ENCODE assay signal across 20 cellular contexts in the genomic region with DNA sequence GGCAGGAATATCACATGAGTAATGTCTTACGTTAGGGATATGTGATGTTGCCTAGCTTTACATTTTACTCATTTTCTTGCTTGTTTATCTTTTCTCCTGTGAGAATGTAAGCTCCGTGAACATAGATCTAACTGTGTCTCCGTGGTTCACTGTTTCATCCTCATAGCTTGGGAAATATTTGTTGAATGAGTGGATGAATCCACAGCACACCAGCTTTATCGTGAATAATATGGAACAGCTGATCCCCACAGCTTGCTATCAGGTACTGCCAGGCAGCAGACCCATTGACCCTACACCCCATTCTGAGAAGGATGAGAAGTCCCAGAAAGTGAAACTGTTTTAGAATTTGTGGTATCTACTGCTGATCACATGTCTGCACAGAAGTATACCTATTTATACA.
A peak's percentile ranks its signal among the peaks of the same experiment; 100 is the strongest.
DNase-seq lines count a peak whose midpoint lies in the region; ATAC-seq and TF ChIP-seq lines count a peak whose summit lies in the region.
"Had no signal": no experiment of that assay in that cellular context is flagged by ENCODE, and none has a peak within 500 bp of the region (broad histone marks: within the 10 kb centered on the region; RNA-seq: fewer than 3 reads in every experiment).

No MANE protein-coding gene starts in this region.

- peak; percentile 96 for DNase-seq in amniotic epithelial cell (ENCODE audit: low read depth)
- DNase-seq in fibroblast of villous mesenchyme (ENCODE audit: low read depth) = peak; percentile 91
- no peak for DNase-seq in NCI-H748 (lab: John Stamatoyannopoulos, UW; ENCODE audit: unreplicated experiment)
- no peak for DNase-seq in H9
- DNase-seq in GM19240 (ENCODE audit: insufficient read length, low spot score) = no peak
- DNase-seq in NOMO-1 (lab: John Stamatoyannopoulos, UW; ENCODE audit: unreplicated experiment in 2 of 2) = no peak
- DNase-seq: ACHN; activated CD8-positive, alpha-beta T cell treated with anti-CD3 and anti-CD28 coated beads, Interleukin-2, amount 10 ng/mL, durations not matched to agents 7 days and 5 days; activated effector memory CD4-positive, alpha-beta T cell treated with anti-CD3 and anti-CD28 coated beads, Interleukin-2, amount 50 U/mL, for 16 hours; NCI-H1694 treated with DMSO at 0.1 percent for 48 hours; NCI-H82; pancreas; SHP77; T-helper 9 cell; tibial artery had no signal

- no peak overlapping the region for H3T11ph ChIP-seq in H9 (ENCODE audit: low read length)

- peak; percentile 45 for ATAC-seq in HG02852 (IDR thresholded peaks at IDR 0.05; ENCODE audit: unreplicated experiment)
- ATAC-seq: activated CD8-positive, alpha-beta T cell treated with anti-CD3 and anti-CD28 coated beads, Interleukin-2, amount 10 ng/mL, durations not matched to agents 7 days and 5 days; pancreas had no signal

- no peak overlapping the region for H4K91ac ChIP-seq in H9 (ENCODE audit: insufficient read length, low read depth, low read length)

- peak overlapping the region; percentile 90 for H2AFZ ChIP-seq in ACC112 (ENCODE audit: low read length, unreplicated experiment)
- no peak overlapping the region for H2AFZ ChIP-seq in H9 (ENCODE audit: low read length)

- no peaks in the 10 kb centered on the region for H3K9me3 ChIP-seq in H9 (ENCODE audit: control insufficient read depth, low read depth, low read length)
- H3K9me3 ChIP-seq: pancreas, tibial artery had no signal

- H3K4me3 ChIP-seq in ACC112 (ENCODE audit: low read depth, low read length) (peak overlapping the region; percentile 76), fibroblast of villous mesenchyme (ENCODE audit: low read depth, low read length) (peak overlapping the region; percentile 35)
- H3K4me3 ChIP-seq: pancreas, tibial artery had no signal

- H2BK20ac ChIP-seq in H9 (ENCODE audit: low read depth, low read length, poor library complexity, severe bottlenecking) = no peak overlapping the region

- no peaks in the 10 kb centered on the region for H3K27me3 Mint-ChIP-seq in H9 (ENCODE audit: low read depth)
- H3K27me3 Mint-ChIP-seq: central memory CD8-positive, alpha-beta T cell; IgD-negative memory B cell had no signal

- no peak overlapping the region for H2AK5ac ChIP-seq in H9 (ENCODE audit: insufficient read length, low read length)

- WGBS in H9 (ENCODE audit: extremely low coverage, insufficient read length, low lambda C conversion rate) = no CpG with 5 or more reads among the region's 4 CpGs

- H3K9ac ChIP-seq in H9 (ENCODE audit: extremely low read depth, insufficient read length, low read length) = no peak overlapping the region

- H2BK12ac ChIP-seq in H9 (ENCODE audit: insufficient read length, low read depth, low read length) = no peak overlapping the region

- H4K5ac ChIP-seq in H9 (ENCODE audit: insufficient read length, low read depth, low read length) = no peak overlapping the region

- peaks cover 37% of the 10 kb centered on the region for H3K4me1 ChIP-seq in ACC112 (ENCODE audit: control insufficient read depth, insufficient read depth, low read length, unreplicated experiment)
- H3K4me1 ChIP-seq in H9 (ENCODE audit: insufficient read depth, low read length) = no peaks in the 10 kb centered on the region
- H3K4me1 ChIP-seq: pancreas, tibial artery had no signal

- no peaks in the 10 kb centered on the region for H3K79me2 ChIP-seq in ACC112 (ENCODE audit: control insufficient read depth, insufficient read depth, low read length, unreplicated experiment)
- no peaks in the 10 kb centered on the region for H3K79me2 ChIP-seq in H9 (ENCODE audit: insufficient read depth, low read length)

- H3K27ac ChIP-seq in ACC112 (ENCODE audit: low read depth, low read length) (peak overlapping the region; percentile 79), H9 (ENCODE audit: insufficient read length, low read depth, low read length) (no peak overlapping the region)
- H3K27ac ChIP-seq: pancreas, tibial artery had no signal

- no peak overlapping the region for H3K4ac ChIP-seq in H9 (ENCODE audit: low read depth, low read length)

- H4K20me1 ChIP-seq in H9 (ENCODE audit: control insufficient read depth, insufficient read depth, insufficient read length) = no peaks in the 10 kb centered on the region

- no peak overlapping the region for H2BK5ac ChIP-seq in H9 (ENCODE audit: insufficient read length, low read length)

- no peak overlapping the region for H3K18ac ChIP-seq in H9 (ENCODE audit: insufficient read length, low read depth, low read length)

- no peak for TF ChIP-seq CTCF in fibroblast of villous mesenchyme (IDR thresholded peaks at IDR 0.05; ENCODE audit: insufficient read depth, low read depth, low read length)
- TF ChIP-seq CTCF in H9 (conservative IDR thresholded peaks at IDR 0.05) = no peak

- H3K27me3 ChIP-seq in ACC112 (ENCODE audit: insufficient read depth, low read length) (no peaks in the 10 kb centered on the region), H9 (ENCODE audit: insufficient read depth, low read length) (no peaks in the 10 kb centered on the region)
- H3K27me3 ChIP-seq: pancreas, tibial artery had no signal

- no peaks in the 10 kb centered on the region for H3K36me3 ChIP-seq in ACC112 (ENCODE audit: insufficient read depth, low read length)
- H3K36me3 ChIP-seq: pancreas, tibial artery had no signal

- no peaks in the 10 kb centered on the region for H3K36me3 Mint-ChIP-seq in H9 (ENCODE audit: insufficient read depth in 1 of 3, low read depth in 3 of 3)
- H3K36me3 Mint-ChIP-seq: IgD-negative memory B cell, memory B cell had no signal

- H4K8ac ChIP-seq in H9 (replicated peaks; ENCODE audit: insufficient read length, low read depth, low read length) = no peak overlapping the region

- no peaks in the 10 kb centered on the region for H3K23me2 ChIP-seq in H9 (ENCODE audit: insufficient read length, low read depth, low read length, poor library complexity, severe bottlenecking)

- no peak overlapping the region for H3K14ac ChIP-seq in H9 (ENCODE audit: insufficient read depth, low read length)

- no peaks in the 10 kb centered on the region for H3K79me1 ChIP-seq in H9 (ENCODE audit: insufficient read depth, low read depth, low read length, poor library complexity, severe bottlenecking)

- no peak overlapping the region for H3K23ac ChIP-seq in H9 (ENCODE audit: insufficient read length, low read depth, low read length)

- no peaks in the 10 kb centered on the region for H3K4me1 Mint-ChIP-seq in H9
- H3K4me1 Mint-ChIP-seq: central memory CD8-positive, alpha-beta T cell; IgD-negative memory B cell; memory B cell had no signal

- H3K9me3 Mint-ChIP-seq in H9 = peaks cover 0 to 2% of the 10 kb centered on the region in 2 experiments; a peak in 1 of 5 replicates
- H3K9me3 Mint-ChIP-seq: central memory CD8-positive, alpha-beta T cell had no signal

- no peak overlapping the region for H3K27ac Mint-ChIP-seq in H9
- H3K27ac Mint-ChIP-seq: activated CD8-positive, alpha-beta T cell treated with anti-CD3 and anti-CD28 coated beads, Interleukin-2, amount 10 ng/mL, durations not matched to agents 7 days and 5 days; IgD-negative memory B cell; memory B cell had no signal

- H3K4me2 ChIP-seq in H9 (ENCODE audit: insufficient read depth, insufficient read length, low read length) = no peak overlapping the region

- no peak overlapping the region for H2BK15ac ChIP-seq in H9 (ENCODE audit: low read depth, low read length)

- no peak overlapping the region for H3K56ac ChIP-seq in H9 (ENCODE audit: insufficient read length, low read depth, low read length)

- no peak overlapping the region for H2BK120ac ChIP-seq in H9 (ENCODE audit: low read depth, low read length, poor library complexity, severe bottlenecking)

- no peak overlapping the region for H3K4me3 Mint-ChIP-seq in H9
- H3K4me3 Mint-ChIP-seq: activated CD8-positive, alpha-beta T cell treated with anti-CD3 and anti-CD28 coated beads, Interleukin-2, amount 10 ng/mL, durations not matched to agents 7 days and 5 days; central memory CD8-positive, alpha-beta T cell; IgD-negative memory B cell; memory B cell had no signal

Comparison
In these comparisons a context has a peak if more than half of its experiments do, and no peak if none do; other contexts are left out.
1. DNase-seq: peak in amniotic epithelial cell (single experiment) and fibroblast of villous mesenchyme (single experiment); none in NCI-H748 (single experiment), H9 (single experiment), GM19240 (single experiment) and NOMO-1 (0 of 2).